ENCODE assay signal across 8 cellular contexts in genomic region chr16:58732545-58733247, GRCh38. TPM values are rescaled to one million over a fixed set of nuclear protein-coding genes. Genes with fewer than 3 reads are reported as not detected.
A peak's percentile ranks its signal among the peaks of the same experiment; 100 is the strongest.
DNase-seq lines count a peak whose midpoint lies in the region; ATAC-seq, FAIRE-seq and TF ChIP-seq lines count a peak whose summit lies in the region.

No MANE protein-coding gene starts in this region.

- H3K27me3 ChIP-seq in CD4-positive, CD25-positive, alpha-beta regulatory T cell (ENCODE audit: control insufficient read depth, insufficient read depth, low read length) = no peaks in the 10 kb centered on the region
- no peaks in the 10 kb centered on the region for H3K27me3 ChIP-seq in kidney epithelial cell (ENCODE audit: control insufficient read depth, insufficient read depth, low read length)

- DNase-seq in CD4-positive, CD25-positive, alpha-beta regulatory T cell = peak in 1 of 3 donors; percentile 44
- DNase-seq in GM19239 (ENCODE audit: insufficient read length, low spot score) = peak; percentile 26
- peak; percentile 19 for DNase-seq in activated naive CD8-positive, alpha-beta T cell treated with anti-CD3 and anti-CD28 coated beads for 36 hours
- DNase-seq in kidney epithelial cell (ENCODE audit: low read depth) = peak; percentile 14
- DNase-seq in superior temporal gyrus (ENCODE audit: extremely low spot score) = peak; percentile 60
- DNase-seq in NCI-H774 (lab: John Stamatoyannopoulos, UW) = no peak
- no peak for DNase-seq in NCI-H524 treated with DMSO at 0.1 percent for 48 hours (lab: John Stamatoyannopoulos, UW)

- peak overlapping the region; percentile 82 for H3K4me3 ChIP-seq in CD4-positive, CD25-positive, alpha-beta regulatory T cell (ENCODE audit: low read depth, low read length)
- peak overlapping the region; percentile 74 for H3K4me3 ChIP-seq in kidney epithelial cell (ENCODE audit: low read depth, low read length)

- no peaks in the 10 kb centered on the region for H3K36me3 Mint-ChIP-seq in CD4-positive, CD25-positive, alpha-beta regulatory T cell
- peaks cover 17% of the 10 kb centered on the region for H3K36me3 Mint-ChIP-seq in activated naive CD8-positive, alpha-beta T cell treated with anti-CD3 and anti-CD28 coated beads for 36 hours

- H3K9me3 ChIP-seq in CD4-positive, CD25-positive, alpha-beta regulatory T cell (ENCODE audit: control insufficient read depth in 2 of 2, low read length in 2 of 2) = no peaks in the 10 kb centered on the region

- no peaks in the 10 kb centered on the region for H3K27me3 Mint-ChIP-seq in CD4-positive, CD25-positive, alpha-beta regulatory T cell
- no peaks in the 10 kb centered on the region for H3K27me3 Mint-ChIP-seq in activated naive CD8-positive, alpha-beta T cell treated with anti-CD3 and anti-CD28 coated beads for 36 hours

- H3K4me1 Mint-ChIP-seq in CD4-positive, CD25-positive, alpha-beta regulatory T cell = peaks cover 35 to 59% (median 44%) of the 10 kb centered on the region in 4 donors
- H3K4me1 Mint-ChIP-seq in activated naive CD8-positive, alpha-beta T cell treated with anti-CD3 and anti-CD28 coated beads for 36 hours = peaks cover 34% of the 10 kb centered on the region

- no peak for TF ChIP-seq CTCF in kidney epithelial cell (IDR thresholded peaks at IDR 0.05; ENCODE audit: insufficient read depth, low read length, poor library complexity, severe bottlenecking)

- FAIRE-seq in GM19239 (lab: Jason Lieb, UNC) = peak; percentile 72

- peaks cover 20% of the 10 kb centered on the region for H3K4me1 ChIP-seq in CD4-positive, CD25-positive, alpha-beta regulatory T cell (ENCODE audit: control insufficient read depth, insufficient read depth, low read length, poor library complexity, severe bottlenecking)

- H3K27ac Mint-ChIP-seq in CD4-positive, CD25-positive, alpha-beta regulatory T cell = peak overlapping the region; percentile 86 to 90 (median 86)
- peak overlapping the region; percentile 96 for H3K27ac Mint-ChIP-seq in activated naive CD8-positive, alpha-beta T cell treated with anti-CD3 and anti-CD28 coated beads for 36 hours

- no peaks in the 10 kb centered on the region for H3K36me3 ChIP-seq in CD4-positive, CD25-positive, alpha-beta regulatory T cell (ENCODE audit: control insufficient read depth, insufficient read depth, low read length)
- H3K36me3 ChIP-seq in kidney epithelial cell (ENCODE audit: control insufficient read depth, insufficient read depth, low read length) = no peaks in the 10 kb centered on the region

- H3K27ac ChIP-seq in CD4-positive, CD25-positive, alpha-beta regulatory T cell (ENCODE audit: insufficient read depth, low read length, poor library complexity, severe bottlenecking) = peak overlapping the region; percentile 42

- no peaks in the 10 kb centered on the region for H3K9me3 Mint-ChIP-seq in CD4-positive, CD25-positive, alpha-beta regulatory T cell
- H3K9me3 Mint-ChIP-seq in activated naive CD8-positive, alpha-beta T cell treated with anti-CD3 and anti-CD28 coated beads for 36 hours = no peaks in the 10 kb centered on the region

- H3K4me3 Mint-ChIP-seq in CD4-positive, CD25-positive, alpha-beta regulatory T cell = peak overlapping the region; percentile 89 to 97 (median 90)
- H3K4me3 Mint-ChIP-seq in activated naive CD8-positive, alpha-beta T cell treated with anti-CD3 and anti-CD28 coated beads for 36 hours = peak overlapping the region; percentile 99

- no peak for ATAC-seq in CD4-positive, CD25-positive, alpha-beta regulatory T cell (ENCODE audit: low read depth in 2 of 2)
- ATAC-seq in HG03469 (IDR thresholded peaks at IDR 0.05; ENCODE audit: unreplicated experiment) = peak; percentile 46

RNA-seq across cellular contexts. Expression of gene GOT2, which starts 1.4 kb away (rescaled TPM):
- total RNA-seq in CD4-positive, CD25-positive, alpha-beta regulatory T cell = 28.7 TPM
- 10 to 100 TPM; 78.7 to 97.5 (median 92.0) TPM for polyA plus RNA-seq in CD4-positive, CD25-positive, alpha-beta regulatory T cell
- total RNA-seq in activated naive CD8-positive, alpha-beta T cell treated with anti-CD3 and anti-CD28 coated beads for 36 hours = 100 to 1,000 TPM; 162 to 165 TPM
- total RNA-seq in kidney epithelial cell = 114 and 116 TPM in 2 replicates

RNA-seq across cellular contexts. Expression of gene SLC38A7, which starts 48.1 kb away (rescaled TPM):
- total RNA-seq in CD4-positive, CD25-positive, alpha-beta regulatory T cell = 10.2 TPM
- polyA plus RNA-seq in CD4-positive, CD25-positive, alpha-beta regulatory T cell = 1 to 10 TPM; 2.4 to 7.0 (median 3.2) TPM
- total RNA-seq in activated naive CD8-positive, alpha-beta T cell treated with anti-CD3 and anti-CD28 coated beads for 36 hours = 10 to 100 TPM in 1 of 2 experiments, 1 to 10 TPM in 1; 9.6 to 11.8 TPM
- total RNA-seq in kidney epithelial cell = 38.0 and 42.6 TPM in 2 replicates

Comparison
In these comparisons a context has a peak if more than half of its experiments do, and no peak if none do; other contexts are left out.
1. DNase-seq: peak in GM19239 (single experiment), activated naive CD8-positive, alpha-beta T cell treated with anti-CD3 and anti-CD28 coated beads for 36 hours (single experiment), kidney epithelial cell (single experiment) and superior temporal gyrus (single experiment); none in NCI-H774 (single experiment) and NCI-H524 treated with DMSO at 0.1 percent for 48 hours (single experiment).